ENCODE assay signal across 1 cellular context in the genomic region with DNA sequence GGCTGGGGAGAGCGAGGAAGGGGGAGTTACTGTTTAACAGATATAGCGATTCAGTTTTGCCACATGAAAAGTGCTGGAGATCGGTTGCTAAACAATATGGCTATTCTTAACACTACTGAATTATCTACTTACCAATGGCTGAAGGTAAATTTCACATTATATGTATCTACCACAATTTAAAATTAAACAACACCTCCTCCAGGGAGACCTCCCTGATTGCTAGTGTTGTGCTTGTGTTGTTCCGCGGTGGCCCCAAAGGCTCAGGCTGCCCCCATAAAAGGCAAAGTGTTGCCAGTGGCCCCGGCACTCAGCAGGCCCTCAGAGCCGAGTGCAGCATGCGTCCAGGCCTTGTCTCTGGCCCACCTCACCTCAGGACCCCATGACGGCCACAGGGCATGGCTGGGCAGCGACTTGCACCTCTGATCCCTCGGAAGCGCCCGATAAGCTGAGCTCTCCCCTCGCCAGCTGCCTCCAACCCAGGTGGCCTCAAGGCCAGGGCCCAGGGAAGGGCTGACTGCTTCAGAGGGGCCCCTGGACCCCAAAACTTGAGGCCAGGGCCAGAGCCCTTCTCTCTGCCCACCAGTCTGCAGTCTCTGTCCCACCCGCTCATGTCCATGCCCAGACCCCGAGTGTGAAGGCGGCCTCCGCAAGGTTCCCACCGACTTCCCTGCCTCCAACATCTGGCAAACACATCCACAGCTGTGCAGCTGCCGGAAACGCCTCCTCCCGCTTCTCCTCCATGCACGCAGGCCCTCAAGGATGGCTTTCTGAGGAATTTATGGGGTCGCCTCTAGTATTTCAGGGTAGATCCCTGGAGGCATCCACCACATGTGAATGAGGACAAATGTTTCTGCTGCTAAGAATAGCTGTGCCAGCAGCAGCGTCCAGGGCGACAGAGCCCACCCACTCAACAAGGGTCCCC.
TF ChIP-seq lines count a peak whose summit lies in the region.

No MANE protein-coding gene starts in this region.

TF ChIP-seq in K562, 482 proteins besides CTCF, POLR2A, EP300 and RAD21:
- TF ChIP-seq RBM25 (IDR thresholded peaks at IDR 0.05; ENCODE audit: low read depth, low read length, severe bottlenecking) (peak; percentile 91), ZNF444 (CRISPR knock-in tag; IDR thresholded peaks at IDR 0.05) (no peak), ZBTB17 (CRISPR knock-in tag; IDR thresholded peaks at IDR 0.05) (no peak), RCOR1 (IDR thresholded peaks at IDR 0.05; ENCODE audit: borderline replicate concordance in 1 of 2, low read depth in 2 of 2, low read length in 2 of 2) (peak in 1 of 2 experiments; percentile 52; a peak in 1 of 4 replicates), KDM1A (IDR thresholded peaks at IDR 0.05) (peak; percentile 40 to 58; a peak in 3 of 4 replicates), YY1 (IDR thresholded peaks at IDR 0.05; ENCODE audit: borderline replicate concordance in 1 of 3, control insufficient read depth in 1 of 3, extremely low read depth in 1 of 3, insufficient read depth in 3 of 3, insufficient read length in 1 of 3, insufficient replicate concordance in 2 of 3, low read depth in 1 of 3, low read length in 2 of 3) (no peak), ZFP36 (IDR thresholded peaks at IDR 0.05; ENCODE audit: low read depth, low read length, partially characterized antibody) (peak; percentile 99), CHD4 (IDR thresholded peaks at IDR 0.05; ENCODE audit: insufficient read depth, insufficient replicate concordance, low read depth, low read length, poor library complexity, severe bottlenecking) (peak; percentile 65), ZZZ3 (IDR thresholded peaks at IDR 0.05) (no peak), SMARCA5 (IDR thresholded peaks at IDR 0.05) (peak; percentile 76; the same call in 1 of the 2 replicates), ZNF436 (CRISPR knock-in tag; IDR thresholded peaks at IDR 0.05) (peak; percentile 89), BCOR (IDR thresholded peaks at IDR 0.05) (peak; percentile 81)
- TF ChIP-seq, protein P1, sequence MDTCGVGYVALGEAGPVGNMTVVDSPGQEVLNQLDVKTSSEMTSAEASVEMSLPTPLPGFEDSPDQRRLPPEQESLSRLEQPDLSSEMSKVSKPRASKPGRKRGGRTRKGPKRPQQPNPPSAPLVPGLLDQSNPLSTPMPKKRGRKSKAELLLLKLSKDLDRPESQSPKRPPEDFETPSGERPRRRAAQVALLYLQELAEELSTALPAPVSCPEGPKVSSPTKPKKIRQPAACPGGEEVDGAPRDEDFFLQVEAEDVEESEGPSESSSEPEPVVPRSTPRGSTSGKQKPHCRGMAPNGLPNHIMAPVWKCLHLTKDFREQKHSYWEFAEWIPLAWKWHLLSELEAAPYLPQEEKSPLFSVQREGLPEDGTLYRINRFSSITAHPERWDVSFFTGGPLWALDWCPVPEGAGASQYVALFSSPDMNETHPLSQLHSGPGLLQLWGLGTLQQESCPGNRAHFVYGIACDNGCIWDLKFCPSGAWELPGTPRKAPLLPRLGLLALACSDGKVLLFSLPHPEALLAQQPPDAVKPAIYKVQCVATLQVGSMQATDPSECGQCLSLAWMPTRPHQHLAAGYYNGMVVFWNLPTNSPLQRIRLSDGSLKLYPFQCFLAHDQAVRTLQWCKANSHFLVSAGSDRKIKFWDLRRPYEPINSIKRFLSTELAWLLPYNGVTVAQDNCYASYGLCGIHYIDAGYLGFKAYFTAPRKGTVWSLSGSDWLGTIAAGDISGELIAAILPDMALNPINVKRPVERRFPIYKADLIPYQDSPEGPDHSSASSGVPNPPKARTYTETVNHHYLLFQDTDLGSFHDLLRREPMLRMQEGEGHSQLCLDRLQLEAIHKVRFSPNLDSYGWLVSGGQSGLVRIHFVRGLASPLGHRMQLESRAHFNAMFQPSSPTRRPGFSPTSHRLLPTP (IDR thresholded peaks at IDR 0.05; ENCODE audit: borderline replicate concordance, extremely low read depth, insufficient read length), result peak; percentile 40
- TF ChIP-seq, protein P2, sequence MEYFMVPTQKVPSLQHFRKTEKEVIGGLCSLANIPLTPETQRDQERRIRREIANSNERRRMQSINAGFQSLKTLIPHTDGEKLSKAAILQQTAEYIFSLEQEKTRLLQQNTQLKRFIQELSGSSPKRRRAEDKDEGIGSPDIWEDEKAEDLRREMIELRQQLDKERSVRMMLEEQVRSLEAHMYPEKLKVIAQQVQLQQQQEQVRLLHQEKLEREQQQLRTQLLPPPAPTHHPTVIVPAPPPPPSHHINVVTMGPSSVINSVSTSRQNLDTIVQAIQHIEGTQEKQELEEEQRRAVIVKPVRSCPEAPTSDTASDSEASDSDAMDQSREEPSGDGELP (CRISPR knock-in tag; IDR thresholded peaks at IDR 0.05; ENCODE audit: borderline replicate concordance), result peak; percentile 34; the same call in 1 of the 2 replicates
TF ChIP-seq in K562: peak in this region for 10.
